8 cellular contexts compared by ENCODE assay signal in the genomic region with DNA sequence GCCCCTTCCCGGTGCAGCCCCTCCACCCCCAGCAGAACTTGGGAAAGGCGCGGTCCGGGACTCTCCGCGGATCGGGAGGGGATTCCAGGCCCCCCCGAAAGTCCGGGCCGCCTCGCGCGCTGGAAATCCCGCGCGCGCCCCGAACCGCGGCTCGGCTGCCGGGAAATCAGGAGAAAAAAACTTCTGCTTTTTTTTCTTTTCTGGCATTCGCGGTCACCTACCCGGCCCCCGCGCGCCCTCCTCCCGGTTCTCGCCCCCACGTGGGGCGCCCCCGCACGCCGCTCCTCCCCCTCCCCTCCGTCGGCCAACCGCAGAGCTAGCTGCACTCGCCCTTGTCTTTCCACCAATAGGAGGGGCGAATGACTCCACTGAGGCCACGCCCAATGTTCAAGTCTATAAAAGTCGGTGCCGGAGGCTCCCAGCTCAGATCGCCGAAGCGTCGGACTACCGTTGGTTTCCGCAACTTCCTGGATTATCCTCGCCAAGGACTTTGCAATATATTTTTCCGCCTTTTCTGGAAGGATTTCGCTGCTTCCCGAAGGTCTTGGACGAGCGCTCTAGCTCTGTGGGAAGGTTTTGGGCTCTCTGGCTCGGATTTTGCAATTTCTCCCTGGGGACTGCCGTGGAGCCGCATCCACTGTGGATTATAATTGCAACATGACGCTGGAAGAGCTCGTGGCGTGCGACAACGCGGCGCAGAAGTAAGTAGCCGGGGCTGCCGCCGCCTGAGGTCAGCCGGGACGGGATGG. TPM values are rescaled to one million over a fixed set of nuclear protein-coding genes. Genes with fewer than 3 reads are reported as not detected.
DNase-seq lines count a peak whose midpoint lies in the region; ATAC-seq and TF ChIP-seq lines count a peak whose summit lies in the region.

A gene with protein sequence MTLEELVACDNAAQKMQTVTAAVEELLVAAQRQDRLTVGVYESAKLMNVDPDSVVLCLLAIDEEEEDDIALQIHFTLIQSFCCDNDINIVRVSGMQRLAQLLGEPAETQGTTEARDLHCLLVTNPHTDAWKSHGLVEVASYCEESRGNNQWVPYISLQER (plus strand): TSS at position 426 of the 749 bp plus-strand sequence. CDS start 232 bp downstream, at position 658.

- H3K36me3 ChIP-seq in transverse colon: no peaks in the 10 kb centered on the region

- TF ChIP-seq CTCF in GM12865 (IDR thresholded peaks at IDR 0.05; ENCODE audit: insufficient read depth, low read depth, low read length, missing control alignments) (no peak), transverse colon (IDR thresholded peaks at IDR 0.05) (no peak)

- intact Hi-C loops in cardiac septum (cut with DNase I) (loop anchor here (1.0 to 2.0 kb wide), 2 partner anchors 19 to 103 kb away; no protein-coding TSS in a partner anchor), transverse colon (cut with DNase I; ENCODE audit: low total_unique reads) (loop anchor here (2.0 kb wide), 3 partner anchors 19 to 103 kb away; no protein-coding TSS in a partner anchor)

- H3K9me3 ChIP-seq in transverse colon: no peaks in the 10 kb centered on the region

- H3K4me1 ChIP-seq in transverse colon: peaks cover 10 to 43% (median 36%) of the 10 kb centered on the region in 4 donors

- in situ Hi-C loops in transverse colon (cut with MboI; ENCODE audit: low pct_ligation_motif_present in 1 of 4, low pct_unique_long_range_greater_than_20kb in 1 of 4, low sequenced_read_pairs in 3 of 4): loop anchor here in 1 of 4 donors (10.0 kb wide), 1 partner anchor 139 kb away; no protein-coding TSS in a partner anchor

- TF ChIP-seq EP300 in transverse colon (IDR thresholded peaks at IDR 0.05; ENCODE audit: low read depth): peak; percentile 80

- H3K27ac ChIP-seq in adipose tissue (ENCODE audit: low read depth, low read length) (peak within 1 kb of the TSS; percentile 87), transverse colon (peak within 1 kb of the TSS; percentile 91 to 96 (median 93))

- 0 to 1% (median 1%) methylated on average over 63 to 70 of the region's 70 CpGs for WGBS in adipose tissue, 3 donors
- WGBS in transverse colon (ENCODE audit: low coverage in 1 of 2), 2 donors: 0% methylated on average over 65 of the region's 70 CpGs; no CpG with 5 or more reads in 1 of the 2 donors

- H3K4me3 ChIP-seq in GM12865 (ENCODE audit: low read depth, low read length) (peak within 1 kb of the TSS; percentile 98), transverse colon (peak within 1 kb of the TSS; percentile 67 to 95 (median 82))

- ATAC-seq in HG02798 (IDR thresholded peaks at IDR 0.05; ENCODE audit: poor library complexity, unreplicated experiment): peak; percentile 60

- DNase-seq in GM12865 (ENCODE audit: low read depth): peak; percentile 99
- peak; percentile 72 for DNase-seq in NCI-H1436 treated with DMSO at 0.1 percent for 48 hours (lab: John Stamatoyannopoulos, UW)
- DNase-seq in T-helper 1 cell: peak; percentile 93 to 98 (median 96)
- DNase-seq in cardiac septum (ENCODE audit: low spot score): peak; percentile 99
- DNase-seq in pons (ENCODE audit: low spot score): peak; percentile 97
- peak; percentile 98 for DNase-seq in transverse colon

- H3K27me3 ChIP-seq in transverse colon: no peaks in the 10 kb centered on the region

- peak; percentile 100 for TF ChIP-seq POLR2A in transverse colon (IDR thresholded peaks at IDR 0.05)

RNA-seq across cellular contexts. Expression of the gene that starts here (rescaled TPM):
- 100 to 1,000 TPM in 2 of 3 donors, 10 to 100 TPM in 1; 97.2 to 938 (median 522) TPM for polyA plus RNA-seq in adipose tissue
- 54.4 TPM for total RNA-seq in cardiac septum
- 100 to 1,000 TPM in 3 of 4 donors, 10 to 100 TPM in 1; 59.0 to 280 (median 167) TPM for total RNA-seq in transverse colon

Comparison
In these comparisons a context has a peak if more than half of its experiments do, and no peak if none do; other contexts are left out.
1. Peak in every context shown above with its lines: DNase-seq, ATAC-seq, H3K4me3 ChIP-seq and H3K27ac ChIP-seq.